1 cellular context compared by ENCODE assay signal in genomic region chr10:102313221-102313896, GRCh38.
TF ChIP-seq lines count a peak whose summit lies in the region.

No MANE protein-coding gene starts in this region.

TF ChIP-seq in SK-N-SH, 30 proteins besides CTCF, POLR2A, EP300 and RAD21 (continued from another document):
- TF ChIP-seq REST (IDR thresholded peaks at IDR 0.05; ENCODE audit: low read depth, low read length), result no peak
- TF ChIP-seq JUND (IDR thresholded peaks at IDR 0.05), result no peak
- TF ChIP-seq RXRA (IDR thresholded peaks at IDR 0.05; ENCODE audit: borderline replicate concordance, low read depth), result no peak
- no peak for TF ChIP-seq POLR2AphosphoS5 (IDR thresholded peaks at IDR 0.05; ENCODE audit: low read depth, low read length)
- no peak for TF ChIP-seq RFX5 (IDR thresholded peaks at IDR 0.05; ENCODE audit: low read length)
- no peak for TF ChIP-seq TAF1 (IDR thresholded peaks at IDR 0.05; ENCODE audit: borderline replicate concordance, low read depth, low read length)
